13 cellular contexts compared by ENCODE assay signal in genomic region chr12:66066929-66067281, GRCh38.
DNase-seq lines count a peak whose midpoint lies in the region; ATAC-seq and TF ChIP-seq lines count a peak whose summit lies in the region.
"Had no signal": no experiment of that assay in that cellular context is flagged by ENCODE, and none has a peak within 500 bp of the region (broad histone marks: within the 10 kb centered on the region; RNA-seq: fewer than 3 reads in every experiment).

No MANE protein-coding gene starts in this region.

- H3K27me3 Mint-ChIP-seq in stimulated activated naive CD8-positive, alpha-beta T cell treated with anti-CD3 and anti-CD28 coated beads, Interleukin-15, amount 100 ng/mL, for 72 hours, result peaks cover 38% of the 10 kb centered on the region

- no peak for TF ChIP-seq CTCF in GM20000 (IDR thresholded peaks at IDR 0.05; ENCODE audit: extremely low read depth, missing control alignments)

- DNase-seq in stimulated activated naive CD8-positive, alpha-beta T cell treated with anti-CD3 and anti-CD28 coated beads, Interleukin-15, Interleukin-2, amounts not matched to agents 100 U/mL and 50 U/mL, for 24 hours, result no peak
- no peak for DNase-seq in stimulated activated naive CD8-positive, alpha-beta T cell treated with anti-CD3 and anti-CD28 coated beads, Interleukin-15, amount 100 ng/mL, for 72 hours
- peak; percentile 14 for DNase-seq in NOMO-1 treated with dmso at 0.1 percent for 144 hours (lab: John Stamatoyannopoulos, UW; ENCODE audit: unreplicated experiment)
- no peak for DNase-seq in activated CD8-positive, alpha-beta memory T cell treated with anti-CD3 and anti-CD28 coated beads, Interleukin-2, amount 50 U/mL, for 4 hours
- no peak for DNase-seq in NCI-H82 (lab: John Stamatoyannopoulos, UW)
- DNase-seq in GM20000 (ENCODE audit: low spot score), result no peak
- no peak for DNase-seq in SHP77 (lab: John Stamatoyannopoulos, UW)
- DNase-seq: activated T-cell treated with anti-CD3 and anti-CD28 coated beads, Interleukin-2, amount 50 U/mL, for 24 hours; amniotic stem cell; NCI-H774; ovary; transverse colon had no signal

- peak overlapping the region in 1 of 2 donors; percentile 10 for H3K4me3 Mint-ChIP-seq in stimulated activated naive CD8-positive, alpha-beta T cell treated with anti-CD3 and anti-CD28 coated beads, Interleukin-15, amount 100 ng/mL, for 72 hours
- H3K4me3 Mint-ChIP-seq: activated T-cell treated with anti-CD3 and anti-CD28 coated beads, Interleukin-2, amount 50 U/mL, for 24 hours had no signal

- peaks cover 23% of the 10 kb centered on the region for H3K4me1 Mint-ChIP-seq in stimulated activated naive CD8-positive, alpha-beta T cell treated with anti-CD3 and anti-CD28 coated beads, Interleukin-15, amount 100 ng/mL, for 72 hours

- ATAC-seq in stimulated activated naive CD8-positive, alpha-beta T cell treated with anti-CD3 and anti-CD28 coated beads, Interleukin-15, Interleukin-2, amounts not matched to agents 100 U/mL and 50 U/mL, for 24 hours, result peak; percentile 9
- ATAC-seq in stimulated activated naive CD8-positive, alpha-beta T cell treated with anti-CD3 and anti-CD28 coated beads, Interleukin-15, amount 100 ng/mL, for 72 hours, result no peak
- ATAC-seq in HG03095 (IDR thresholded peaks at IDR 0.05; ENCODE audit: unreplicated experiment), result peak; percentile 25

- no peak overlapping the region for H3K27ac Mint-ChIP-seq in stimulated activated naive CD8-positive, alpha-beta T cell treated with anti-CD3 and anti-CD28 coated beads, Interleukin-15, amount 100 ng/mL, for 72 hours
- H3K27ac Mint-ChIP-seq: activated T-cell treated with anti-CD3 and anti-CD28 coated beads, Interleukin-2, amount 50 U/mL, for 24 hours had no signal

- H3K9me3 Mint-ChIP-seq in stimulated activated naive CD8-positive, alpha-beta T cell treated with anti-CD3 and anti-CD28 coated beads, Interleukin-15, amount 100 ng/mL, for 72 hours, result no peaks in the 10 kb centered on the region
- H3K9me3 Mint-ChIP-seq: activated T-cell treated with anti-CD3 and anti-CD28 coated beads, Interleukin-2, amount 50 U/mL, for 24 hours had no signal
